In the genomic region with DNA sequence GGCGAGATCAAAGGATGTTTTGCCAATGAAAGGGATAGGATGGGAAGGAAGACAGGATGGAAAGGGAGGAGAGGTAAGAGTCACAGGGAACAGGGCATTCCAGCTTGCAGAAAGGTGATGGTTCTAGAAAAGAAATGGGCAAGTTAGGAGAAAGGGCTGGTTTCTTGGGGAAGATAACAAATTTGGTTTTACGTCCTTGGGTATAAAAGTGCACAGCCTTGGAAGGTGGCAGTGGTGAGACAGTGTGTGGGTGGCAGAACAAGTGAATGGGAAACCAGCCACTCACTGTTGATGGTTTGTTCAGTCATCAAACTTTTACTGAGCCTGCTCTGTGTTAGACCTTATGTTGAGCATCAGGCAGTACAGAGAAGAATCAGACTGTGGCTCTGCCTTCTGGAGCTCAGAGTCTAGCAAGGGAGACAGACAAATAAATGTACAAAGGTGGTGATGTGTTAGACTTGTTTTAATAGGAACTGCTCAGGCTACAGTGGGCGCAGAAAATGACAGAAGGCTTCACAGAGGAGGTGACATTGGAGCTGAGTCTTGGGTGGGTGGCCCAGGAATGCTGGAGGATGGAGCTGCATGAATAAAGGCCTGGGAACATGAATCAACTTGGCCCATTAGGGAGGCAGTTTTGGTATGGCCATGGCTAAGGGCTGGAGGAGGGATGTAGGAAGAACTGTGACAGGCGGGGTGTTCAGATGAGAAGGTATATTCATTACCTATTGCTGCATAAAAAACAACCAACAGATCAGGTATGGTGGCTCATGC, we compare ENCODE assay signal across 13 cellular contexts.
A peak's percentile ranks its signal among the peaks of the same experiment; 100 is the strongest.
DNase-seq lines count a peak whose midpoint lies in the region; ATAC-seq and TF ChIP-seq lines count a peak whose summit lies in the region.
"Had no signal": no experiment of that assay in that cellular context is flagged by ENCODE, and none has a peak within 500 bp of the region (broad histone marks: within the 10 kb centered on the region; RNA-seq: fewer than 3 reads in every experiment).

No MANE protein-coding gene starts in this region.

- H3K36me3 Mint-ChIP-seq in glutamatergic neuron (ENCODE audit: unreplicated experiment) = no peaks in the 10 kb centered on the region

- H3K14ac ChIP-seq in trophoblast cell (ENCODE audit: low read length) = no peak overlapping the region

- H3K9ac ChIP-seq in trophoblast cell (ENCODE audit: low read length) = no peak overlapping the region
- H3K9ac ChIP-seq: BLaER1 treated with 17β-estradiol and CSF1 and Interleukin-3, amounts not matched to agents 10 nM and 100 nM had no signal

- H2AK5ac ChIP-seq in trophoblast cell (ENCODE audit: low read length) = no peak overlapping the region

- H2BK5ac ChIP-seq in trophoblast cell (ENCODE audit: low read depth, low read length, poor library complexity) = no peak overlapping the region

- H3K27ac ChIP-seq in RWPE2 (ENCODE audit: poor library complexity, severe bottlenecking) (peak overlapping the region; percentile 96), trophoblast cell (ENCODE audit: low read depth, low read length) (no peak overlapping the region)
- H3K27ac ChIP-seq: BLaER1 treated with 17β-estradiol and CSF1 and Interleukin-3, amounts not matched to agents 10 nM and 100 nM had no signal

- H3K36me3 ChIP-seq in RWPE2 (ENCODE audit: low read depth) = no peaks in the 10 kb centered on the region
- H3K36me3 ChIP-seq in trophoblast cell (ENCODE audit: control insufficient read depth in 1 of 2, insufficient read depth in 2 of 2, low read length in 2 of 2) = no peaks in the 10 kb centered on the region

- peaks cover 6% of the 10 kb centered on the region for H3K79me1 ChIP-seq in trophoblast cell (ENCODE audit: low read length)

- H2BK120ac ChIP-seq in trophoblast cell (ENCODE audit: insufficient read depth, low read length, poor library complexity) = no peak overlapping the region

- no peak overlapping the region for H3K4me3 Mint-ChIP-seq in glutamatergic neuron (ENCODE audit: unreplicated experiment)
- H3K4me3 Mint-ChIP-seq: CD4-positive, alpha-beta T cell had no signal

- H3K4me1 ChIP-seq in RWPE2 (ENCODE audit: insufficient read depth, poor library complexity, severe bottlenecking) (peaks cover 34% of the 10 kb centered on the region), trophoblast cell (ENCODE audit: control insufficient read depth in 1 of 2, insufficient read depth in 2 of 2, low read length in 2 of 2) (peaks cover 21 to 24% of the 10 kb centered on the region in 2 experiments)

- no CpG with 5 or more reads among the region's 4 CpGs for WGBS in trophoblast cell (ENCODE audit: extremely low coverage, insufficient coverage, insufficient read length)

- H3K4ac ChIP-seq in trophoblast cell (ENCODE audit: low read depth, low read length) = no peak overlapping the region

- H3K79me2 ChIP-seq in trophoblast cell (ENCODE audit: control insufficient read depth, insufficient read depth, low read length, poor library complexity) = no peaks in the 10 kb centered on the region

- no peaks in the 10 kb centered on the region for H3K9me3 ChIP-seq in RWPE2 (ENCODE audit: severe bottlenecking)
- H3K9me3 ChIP-seq in trophoblast cell (ENCODE audit: insufficient read depth, low read depth, low read length) = no peaks in the 10 kb centered on the region
- H3K9me3 ChIP-seq: BLaER1 treated with 17β-estradiol and CSF1 and Interleukin-3, amounts not matched to agents 10 nM and 100 nM had no signal

- H3K23ac ChIP-seq in trophoblast cell (ENCODE audit: low read length) = no peak overlapping the region

- TF ChIP-seq CTCF in RWPE2 (IDR thresholded peaks at IDR 0.05; ENCODE audit: poor library complexity, severe bottlenecking) (no peak), glutamatergic neuron (IDR thresholded peaks at IDR 0.05; ENCODE audit: partially characterized antibody, unreplicated experiment) (no peak)

- H2AFZ ChIP-seq in trophoblast cell (ENCODE audit: insufficient read depth, low read length, poor library complexity) = no peak overlapping the region

- no peak overlapping the region for H4K8ac ChIP-seq in trophoblast cell (ENCODE audit: low read depth, low read length)

- H3K4me3 ChIP-seq in RWPE2 (ENCODE audit: severe bottlenecking) (no peak overlapping the region), trophoblast cell (ENCODE audit: low read depth, low read length) (no peak overlapping the region)
- H3K4me3 ChIP-seq: BLaER1 treated with 17β-estradiol and CSF1 and Interleukin-3, amounts not matched to agents 10 nM and 100 nM had no signal

- DNase-seq in Ammon's horn (ENCODE audit: low spot score) = peak; percentile 38
- no peak for DNase-seq in RWPE2 (ENCODE audit: low spot score)
- DNase-seq in glutamatergic neuron = no peak
- peak in 1 of 2 donors; percentile 47 for DNase-seq in trophoblast cell
- no peak for DNase-seq in NCI-H146 treated with DMSO at 0.1 percent for 48 hours (lab: John Stamatoyannopoulos, UW; ENCODE audit: unreplicated experiment)
- DNase-seq in stimulated activated naive CD8-positive, alpha-beta T cell treated with anti-CD3 and anti-CD28 coated beads, Interleukin-15, Interleukin-2, amounts not matched to agents 100 U/mL and 50 U/mL, for 24 hours = no peak
- DNase-seq in NK-92 treated with Interleukin-12 subunit alpha and Interleukin-12 subunit beta, amount 100 ng/mL, for 24 hours (lab: John Stamatoyannopoulos, UW) = no peak
- DNase-seq: 8988T; AML-193; Calu3; CD4-positive, alpha-beta T cell; DMS 273 treated with DMSO at 0.1 percent for 48 hours had no signal

- no peak overlapping the region for H4K12ac ChIP-seq in trophoblast cell (ENCODE audit: low read depth, low read length)

- H2BK12ac ChIP-seq in trophoblast cell (ENCODE audit: low read length) = no peak overlapping the region

- peaks cover 29% of the 10 kb centered on the region for H3K4me1 Mint-ChIP-seq in glutamatergic neuron (ENCODE audit: low read depth, unreplicated experiment)

- H3K27me3 Mint-ChIP-seq in glutamatergic neuron (ENCODE audit: unreplicated experiment) = peaks cover 2% of the 10 kb centered on the region

- H3K27me3 ChIP-seq in RWPE2 (ENCODE audit: insufficient read depth, poor library complexity, severe bottlenecking) = no peaks in the 10 kb centered on the region
- no peaks in the 10 kb centered on the region for H3K27me3 ChIP-seq in trophoblast cell (ENCODE audit: insufficient read depth, low read length)
- H3K27me3 ChIP-seq: BLaER1 treated with 17β-estradiol and CSF1 and Interleukin-3, amounts not matched to agents 10 nM and 100 nM had no signal

- ATAC-seq in RWPE2 (ENCODE audit: low read depth) = no peak
- no peak for ATAC-seq in stimulated activated naive CD8-positive, alpha-beta T cell treated with anti-CD3 and anti-CD28 coated beads, Interleukin-15, Interleukin-2, amounts not matched to agents 100 U/mL and 50 U/mL, for 24 hours

- peak overlapping the region; percentile 26 for H4K91ac ChIP-seq in trophoblast cell (ENCODE audit: low read depth, low read length)

- no peak overlapping the region for H3K4me2 ChIP-seq in trophoblast cell (ENCODE audit: low read length)
- H3K4me2 ChIP-seq: BLaER1 treated with 17β-estradiol and CSF1 and Interleukin-3, amounts not matched to agents 10 nM and 100 nM had no signal

- peak overlapping the region; percentile 13 for H3K27ac Mint-ChIP-seq in glutamatergic neuron (ENCODE audit: unreplicated experiment)
- H3K27ac Mint-ChIP-seq: CD4-positive, alpha-beta T cell had no signal

- peaks cover 5% of the 10 kb centered on the region for H3K9me3 Mint-ChIP-seq in glutamatergic neuron (ENCODE audit: unreplicated experiment)
- H3K9me3 Mint-ChIP-seq: CD4-positive, alpha-beta T cell had no signal

- no peak overlapping the region for H3K18ac ChIP-seq in trophoblast cell (ENCODE audit: low read length)
